2 cellular contexts compared by ENCODE assay signal in genomic region chr3:13053425-13053824, GRCh38.
TF ChIP-seq lines count a peak whose summit lies in the region.

No MANE protein-coding gene starts in this region.

TF ChIP-seq in H1, 55 proteins besides CTCF, POLR2A, EP300 and RAD21:
- TF ChIP-seq MAFK (IDR thresholded peaks at IDR 0.05; ENCODE audit: low read depth, low read length) (no peak), NRF1 (IDR thresholded peaks at IDR 0.05; ENCODE audit: low read depth, low read length) (no peak), SP2 (IDR thresholded peaks at IDR 0.05; ENCODE audit: low read length) (no peak), POLR2AphosphoS5 (IDR thresholded peaks at IDR 0.05; ENCODE audit: low read depth, low read length) (no peak), CREB1 (IDR thresholded peaks at IDR 0.05) (no peak), TAF7 (optimal IDR thresholded peaks at IDR 0.05; ENCODE audit: borderline replicate concordance, low read depth, low read length) (no peak), TCF12 (IDR thresholded peaks at IDR 0.05; ENCODE audit: low read depth, low read length) (no peak), SIX5 (IDR thresholded peaks at IDR 0.05; ENCODE audit: low read depth, low read length) (no peak), SP4 (IDR thresholded peaks at IDR 0.05; ENCODE audit: low read length) (no peak), CHD1 (IDR thresholded peaks at IDR 0.05; ENCODE audit: low read depth, low read length) (no peak), USF2 (IDR thresholded peaks at IDR 0.05; ENCODE audit: low read length) (no peak), FOSL1 (IDR thresholded peaks at IDR 0.05; ENCODE audit: insufficient read depth, low read depth, low read length) (no peak), SRF (IDR thresholded peaks at IDR 0.05; ENCODE audit: low read depth, low read length) (no peak), NANOG (IDR thresholded peaks at IDR 0.05; ENCODE audit: insufficient read depth, low read depth, low read length, poor library complexity, severe bottlenecking) (no peak)
- TF ChIP-seq, protein P1, sequence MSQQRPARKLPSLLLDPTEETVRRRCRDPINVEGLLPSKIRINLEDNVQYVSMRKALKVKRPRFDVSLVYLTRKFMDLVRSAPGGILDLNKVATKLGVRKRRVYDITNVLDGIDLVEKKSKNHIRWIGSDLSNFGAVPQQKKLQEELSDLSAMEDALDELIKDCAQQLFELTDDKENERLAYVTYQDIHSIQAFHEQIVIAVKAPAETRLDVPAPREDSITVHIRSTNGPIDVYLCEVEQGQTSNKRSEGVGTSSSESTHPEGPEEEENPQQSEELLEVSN (IDR thresholded peaks at IDR 0.05) = no peak
- TF ChIP-seq, protein P2, sequence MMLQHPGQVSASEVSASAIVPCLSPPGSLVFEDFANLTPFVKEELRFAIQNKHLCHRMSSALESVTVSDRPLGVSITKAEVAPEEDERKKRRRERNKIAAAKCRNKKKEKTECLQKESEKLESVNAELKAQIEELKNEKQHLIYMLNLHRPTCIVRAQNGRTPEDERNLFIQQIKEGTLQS (IDR thresholded peaks at IDR 0.05; ENCODE audit: insufficient read depth, low read depth, low read length) = no peak

TF ChIP-seq in HEK293T, 16 proteins besides CTCF, POLR2A, EP300 and RAD21:
- TF ChIP-seq ZNF384 (IDR thresholded peaks at IDR 0.05) = no peak
- no peak for TF ChIP-seq TARDBP (IDR thresholded peaks at IDR 0.05)
- no peak for TF ChIP-seq L3MBTL2 (conservative IDR thresholded peaks at IDR 0.05)
- no peak for TF ChIP-seq FOXM1 (IDR thresholded peaks at IDR 0.05; ENCODE audit: borderline replicate concordance)
- TF ChIP-seq HDGF (IDR thresholded peaks at IDR 0.05; ENCODE audit: borderline replicate concordance) = no peak
- TF ChIP-seq LEF1 (IDR thresholded peaks at IDR 0.05; ENCODE audit: borderline replicate concordance) = no peak
- no peak for TF ChIP-seq SUZ12 (IDR thresholded peaks at IDR 0.05)
- no peak for TF ChIP-seq BHLHE40 (IDR thresholded peaks at IDR 0.05; ENCODE audit: borderline replicate concordance)
- TF ChIP-seq ELF4 (IDR thresholded peaks at IDR 0.05) = no peak
- no peak for TF ChIP-seq NFRKB (IDR thresholded peaks at IDR 0.05)
- no peak for TF ChIP-seq CTBP1 (IDR thresholded peaks at IDR 0.05; ENCODE audit: borderline replicate concordance)
- TF ChIP-seq SP1 (IDR thresholded peaks at IDR 0.05) = no peak
- no peak for TF ChIP-seq PKNOX1 (IDR thresholded peaks at IDR 0.05)
- TF ChIP-seq FOXK2 (IDR thresholded peaks at IDR 0.05) = no peak
- TF ChIP-seq FOXA1 (IDR thresholded peaks at IDR 0.05) = no peak
- TF ChIP-seq ARNT (IDR thresholded peaks at IDR 0.05) = no peak
